Comparison of ENCODE assay signal across 31 cellular contexts in the genomic region with DNA sequence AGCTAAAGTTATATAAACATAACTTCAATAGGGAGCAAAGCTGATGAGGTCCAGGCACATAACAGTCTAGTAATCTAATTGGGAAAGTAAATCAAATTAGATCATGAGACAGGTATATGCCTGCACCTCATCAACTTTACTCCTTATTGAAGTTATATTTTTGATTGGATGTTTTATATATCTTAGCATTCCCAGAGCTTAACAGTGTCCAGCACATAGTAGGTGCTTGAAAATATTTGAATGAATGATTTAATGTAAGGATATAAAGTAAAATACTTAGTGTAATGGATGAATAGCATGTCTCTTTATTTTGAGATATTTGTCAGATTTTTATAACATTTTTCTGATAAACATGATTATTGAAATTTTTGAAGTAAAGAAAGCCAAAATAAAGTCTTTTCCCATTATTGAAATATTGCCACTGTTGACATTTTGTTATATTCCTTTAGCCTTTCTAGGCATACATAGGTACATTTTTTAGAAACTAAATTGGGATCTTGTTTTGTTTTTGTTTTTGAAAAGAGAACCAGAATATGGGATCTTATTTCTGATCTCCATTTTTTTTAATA. TPM values are rescaled to one million over a fixed set of nuclear protein-coding genes. Genes with fewer than 3 reads are reported as not detected.
DNase-seq lines count a peak whose midpoint lies in the region; ATAC-seq, FAIRE-seq and TF ChIP-seq lines count a peak whose summit lies in the region.
"Had no signal": no experiment of that assay in that cellular context is flagged by ENCODE, and none has a peak within 500 bp of the region (broad histone marks: within the 10 kb centered on the region; RNA-seq: fewer than 3 reads in every experiment).

No MANE protein-coding gene starts in this region.

- no peak overlapping the region for H3K4me3 Mint-ChIP-seq in activated T-helper 2 cell treated with anti-CD3 and anti-CD28 coated beads, Interferon-gamma antibody, Interleukin-2, Interleukin-4, amounts not matched to agents 10 μg/mL and 5 μg/mL and 100 μg/mL, durations not matched to agents 14 hours and 24 hours and 36 hours (ENCODE audit: low read depth)
- H3K4me3 Mint-ChIP-seq: activated naive CD4-positive, alpha-beta T cell treated with anti-CD3 and anti-CD28 coated beads, Interleukin-2, amount 10 ng/mL, durations not matched to agents 7 days and 5 days; dendritic cell treated with granulocyte-macrophage colony-stimulating factor and Interleukin-4, amounts not matched to agents 40 ng/mL and 50 ng/mL, for 4 days had no signal

- H3K36me3 Mint-ChIP-seq in activated T-helper 2 cell treated with anti-CD3 and anti-CD28 coated beads, Interferon-gamma antibody, Interleukin-2, Interleukin-4, amounts not matched to agents 10 μg/mL and 5 μg/mL and 100 μg/mL, durations not matched to agents 14 hours and 24 hours and 36 hours (ENCODE audit: low read depth), result peaks cover 19% of the 10 kb centered on the region

- H3K4me1 Mint-ChIP-seq in activated T-helper 2 cell treated with anti-CD3 and anti-CD28 coated beads, Interferon-gamma antibody, Interleukin-2, Interleukin-4, amounts not matched to agents 10 μg/mL and 5 μg/mL and 100 μg/mL, durations not matched to agents 14 hours and 24 hours and 36 hours (ENCODE audit: low read depth), result peaks cover 29% of the 10 kb centered on the region

- H3K9me3 Mint-ChIP-seq in activated T-helper 2 cell treated with anti-CD3 and anti-CD28 coated beads, Interferon-gamma antibody, Interleukin-2, Interleukin-4, amounts not matched to agents 10 μg/mL and 5 μg/mL and 100 μg/mL, durations not matched to agents 14 hours and 24 hours and 36 hours, result no peaks in the 10 kb centered on the region
- H3K9me3 Mint-ChIP-seq: activated naive CD4-positive, alpha-beta T cell treated with anti-CD3 and anti-CD28 coated beads, Interleukin-2, amount 10 ng/mL, durations not matched to agents 7 days and 5 days; CD8-positive, alpha-beta memory T cell; central memory CD8-positive, alpha-beta T cell; dendritic cell treated with granulocyte-macrophage colony-stimulating factor and Interleukin-4, amounts not matched to agents 40 ng/mL and 50 ng/mL, for 4 days; naive B cell; T-helper 1 cell treated with Interleukin-12 subunit alpha and Interleukin-12 subunit beta and Interleukin-4 antibody, amounts not matched to agents 30 μg/mL and 1 μg/mL, for 36 hours had no signal

- H3K9ac ChIP-seq in fibroblast of lung (ENCODE audit: insufficient read depth, low read length), result no peak overlapping the region

- no peak overlapping the region for H2AFZ ChIP-seq in PC-9
- H2AFZ ChIP-seq in fibroblast of lung (ENCODE audit: low read length), result no peak overlapping the region

- H3K27ac ChIP-seq in PC-9 (no peak overlapping the region), fibroblast of lung (ENCODE audit: insufficient read depth, low read length) (no peak overlapping the region), upper lobe of right lung (no peak overlapping the region)
- H3K27ac ChIP-seq: adrenal gland, esophagus squamous epithelium, heart right ventricle, HL-60, prostate gland, tibial artery had no signal

- peaks cover 23% of the 10 kb centered on the region for H3K4me1 ChIP-seq in PC-9 (replicated peaks; ENCODE audit: insufficient read depth)
- H3K4me1 ChIP-seq in fibroblast of lung (ENCODE audit: control insufficient read depth, extremely low read depth, insufficient read depth, low read length), result peaks cover 13% of the 10 kb centered on the region
- peaks cover 8% of the 10 kb centered on the region for H3K4me1 ChIP-seq in upper lobe of right lung
- H3K4me1 ChIP-seq: prostate gland had no signal

- no peak for TF ChIP-seq CTCF in PC-9 (conservative IDR thresholded peaks at IDR 0.05)
- no peak for TF ChIP-seq CTCF in fibroblast of lung (conservative IDR thresholded peaks at IDR 0.05 in 1 of 2, IDR thresholded peaks at IDR 0.05 in 1 of 2; ENCODE audit: low read depth in 1 of 2, low read length in 2 of 2)
- no peak for TF ChIP-seq CTCF in upper lobe of right lung (IDR thresholded peaks at IDR 0.05)

- H3F3A ChIP-seq in PC-9 (ENCODE audit: insufficient read depth, low read depth), result peaks cover 17% of the 10 kb centered on the region; the same call in 1 of the 2 replicates

- no TSS peak for BruUV-seq in PC-9 (replicated peaks; lab: Mats Ljungman, UMichigan)

- peak; percentile 16 for FAIRE-seq in A204.1 (lab: Jason Lieb, UNC)
- peak; percentile 45 for FAIRE-seq in GM19239 (lab: Jason Lieb, UNC)
- FAIRE-seq: endometrium, GM12891 had no signal

- intact Hi-C loops in PC-9 (cut with micrococcal nuclease; ENCODE audit: unreplicated experiment), result loop anchor here (5.0 kb wide), 2 partner anchors 221 to 789 kb away; no protein-coding TSS in a partner anchor
- intact Hi-C loops in upper lobe of right lung (cut with DNase I), result no loop called here
- intact Hi-C loops in activated T-helper 2 cell treated with anti-CD3 and anti-CD28 coated beads, Interferon-gamma antibody, Interleukin-2, Interleukin-4, amounts not matched to agents 10 μg/mL and 5 μg/mL and 100 μg/mL, durations not matched to agents 14 hours and 24 hours and 36 hours (cut with micrococcal nuclease), result loop anchor here (5.0 kb wide), 4 partner anchors 221 to 656 kb away; no protein-coding TSS in a partner anchor

- DNase-seq in GM19239 (ENCODE audit: insufficient read length, low spot score) (no peak), PC-9 (no peak), fibroblast of lung (ENCODE audit: low read depth in 2 of 2) (no peak), HPDE6-E6E7 (ENCODE audit: extremely low spot score) (no peak), upper lobe of right lung (no peak), ureter (ENCODE audit: low spot score) (no peak)
- DNase-seq in activated T-helper 2 cell treated with anti-CD3 and anti-CD28 coated beads, Interferon-gamma antibody, Interleukin-2, Interleukin-4, amounts not matched to agents 10 μg/mL and 5 μg/mL and 100 μg/mL, durations not matched to agents 14 hours and 24 hours and 36 hours (ENCODE audit: low spot score), result no peak
- DNase-seq: activated CD4-positive, alpha-beta T cell treated with anti-CD3 and anti-CD28 coated beads, Interleukin-2, amount 50 U/mL, for 48 hours; activated CD4-positive, CD25-positive, alpha-beta regulatory T cell treated with anti-CD3 and anti-CD28 coated beads, Interleukin-2, amount 50 U/mL, for 72 hours; activated naive CD4-positive, alpha-beta T cell treated with anti-CD3 and anti-CD28 coated beads, Interleukin-2, amount 10 ng/mL, durations not matched to agents 7 days and 5 days; adrenal gland; CD8-positive, alpha-beta memory T cell; esophagus squamous epithelium; foreskin melanocyte; heart right ventricle; kidney glomerular epithelial cell; midbrain; naive B cell; NCI-H1436 treated with DMSO at 0.1 percent for 48 hours; stimulated activated CD4-positive, alpha-beta T cell treated with anti-CD3 and anti-CD28 coated beads, Interleukin-4, amount 100 ng/mL, for 24 hours; tibial artery had no signal

- H3K36me3 ChIP-seq in PC-9 (ENCODE audit: low read depth) (peaks cover 7% of the 10 kb centered on the region; the same call in 1 of the 2 replicates), fibroblast of lung (ENCODE audit: control insufficient read depth, insufficient read depth, low read length) (no peaks in the 10 kb centered on the region), upper lobe of right lung (no peaks in the 10 kb centered on the region)
- H3K36me3 ChIP-seq: adrenal gland, esophagus squamous epithelium, prostate gland, tibial artery had no signal

- no peaks in the 10 kb centered on the region for H3K9me3 ChIP-seq in PC-9 (ENCODE audit: insufficient read depth, low read depth)
- H3K9me3 ChIP-seq in fibroblast of lung (ENCODE audit: control insufficient read depth, insufficient read depth, low read depth, low read length), result no peaks in the 10 kb centered on the region
- H3K9me3 ChIP-seq in upper lobe of right lung, result no peaks in the 10 kb centered on the region
- H3K9me3 ChIP-seq: adrenal gland, esophagus squamous epithelium, HAP-1, heart right ventricle, prostate gland, tibial artery had no signal

- H3K4me3 ChIP-seq in PC-9, result no peak overlapping the region
- peak overlapping the region in 1 of 4 experiments; percentile 3 for H3K4me3 ChIP-seq in fibroblast of lung (replicated peaks in 1 of 4; ENCODE audit: control extremely low read depth in 1 of 4, insufficient read depth in 1 of 4, low read depth in 3 of 4, low read length in 4 of 4)
- H3K4me3 ChIP-seq in upper lobe of right lung, result no peak overlapping the region
- H3K4me3 ChIP-seq: adrenal gland, esophagus squamous epithelium, prostate gland, tibial artery had no signal

- peak overlapping the region; percentile 77; the same call in 1 of the 2 replicates for H3K4me2 ChIP-seq in PC-9
- peak overlapping the region; percentile 92 for H3K4me2 ChIP-seq in fibroblast of lung (ENCODE audit: extremely low read depth, insufficient read depth, low read length)

- peaks cover 52% of the 10 kb centered on the region for H3K79me2 ChIP-seq in PC-9 (ENCODE audit: low read depth)
- H3K79me2 ChIP-seq in fibroblast of lung (ENCODE audit: control insufficient read depth, insufficient read depth, low read length), result peaks cover 27% of the 10 kb centered on the region

- H3K27me3 Mint-ChIP-seq in activated T-helper 2 cell treated with anti-CD3 and anti-CD28 coated beads, Interferon-gamma antibody, Interleukin-2, Interleukin-4, amounts not matched to agents 10 μg/mL and 5 μg/mL and 100 μg/mL, durations not matched to agents 14 hours and 24 hours and 36 hours (ENCODE audit: low read depth), result no peaks in the 10 kb centered on the region
- H3K27me3 Mint-ChIP-seq: activated naive CD4-positive, alpha-beta T cell treated with anti-CD3 and anti-CD28 coated beads, Interleukin-2, amount 10 ng/mL, durations not matched to agents 7 days and 5 days; CD8-positive, alpha-beta memory T cell; central memory CD8-positive, alpha-beta T cell; dendritic cell treated with granulocyte-macrophage colony-stimulating factor and Interleukin-4, amounts not matched to agents 40 ng/mL and 50 ng/mL, for 4 days; naive B cell had no signal

- H3K27me3 ChIP-seq in PC-9 (ENCODE audit: insufficient read depth, low read depth), result no peaks in the 10 kb centered on the region
- no peaks in the 10 kb centered on the region for H3K27me3 ChIP-seq in fibroblast of lung (ENCODE audit: control insufficient read depth, insufficient read depth, low read length)
- no peaks in the 10 kb centered on the region for H3K27me3 ChIP-seq in upper lobe of right lung
- H3K27me3 ChIP-seq: adrenal gland, esophagus squamous epithelium, heart right ventricle, tibial artery had no signal

- CTCF ChIA-PET in PC-9 (lab: Charles Lee), result interaction anchor here (0.6 kb wide), 1 partner anchor 1453 kb away, joined by 4 read pairs; no protein-coding TSS in a partner anchor

- ATAC-seq in upper lobe of right lung, result no peak
- ATAC-seq: heart right ventricle, sciatic nerve had no signal

- no peaks in the 10 kb centered on the region for H3K9me2 ChIP-seq in PC-9 (ENCODE audit: insufficient read depth)

- H4K20me1 ChIP-seq in PC-9 (ENCODE audit: insufficient read depth) (no peaks in the 10 kb centered on the region), fibroblast of lung (ENCODE audit: control insufficient read depth, extremely low read depth, insufficient read depth, low read length) (no peaks in the 10 kb centered on the region)

- POLR2A ChIA-PET in PC-9 (lab: Charles Lee; ENCODE audit: unreplicated experiment), result no interaction called here

- H3K27ac Mint-ChIP-seq in activated T-helper 2 cell treated with anti-CD3 and anti-CD28 coated beads, Interferon-gamma antibody, Interleukin-2, Interleukin-4, amounts not matched to agents 10 μg/mL and 5 μg/mL and 100 μg/mL, durations not matched to agents 14 hours and 24 hours and 36 hours, result no peak overlapping the region
- H3K27ac Mint-ChIP-seq: dendritic cell treated with granulocyte-macrophage colony-stimulating factor and Interleukin-4, amounts not matched to agents 40 ng/mL and 50 ng/mL, for 4 days had no signal

RNA-seq across cellular contexts. Expression of gene CDC7, which starts 2.8 kb away (rescaled TPM):
- 11.5 and 13.1 TPM in 2 replicates for total RNA-seq in PC-9 (2021)
- total RNA-seq in fibroblast of lung, result 3.1 and 3.6 TPM in 2 replicates
- polyA plus RNA-seq in fibroblast of lung, result 5.1 and 8.6 TPM in 2 replicates
- polyA plus RNA-seq in fibroblast of lung (2012), result 3.3 and 6.4 TPM in 2 replicates
- not detected in 2 replicates for polyA minus RNA-seq in fibroblast of lung (ENCODE audit: low replicate concordance)
- total RNA-seq in upper lobe of right lung, result 4.3 TPM
- total RNA-seq in activated T-helper 2 cell treated with anti-CD3 and anti-CD28 coated beads, Interferon-gamma antibody, Interleukin-2, Interleukin-4, amounts not matched to agents 10 μg/mL and 5 μg/mL and 100 μg/mL, durations not matched to agents 14 hours and 24 hours and 36 hours, result 27.4 and 28.8 TPM in 2 replicates
- total RNA-seq in ureter, result 4.9 TPM
